ENCODE assay signal across 16 cellular contexts in genomic region chrX:133056341-133056740, GRCh38. TPM values are rescaled to one million over a fixed set of nuclear protein-coding genes. Genes with fewer than 3 reads are reported as not detected.
DNase-seq lines count a peak whose midpoint lies in the region; ATAC-seq and TF ChIP-seq lines count a peak whose summit lies in the region.
"Had no signal": no experiment of that assay in that cellular context is flagged by ENCODE, and none has a peak within 500 bp of the region (broad histone marks: within the 10 kb centered on the region; RNA-seq: fewer than 3 reads in every experiment).

No MANE protein-coding gene starts in this region.

- no peaks in the 10 kb centered on the region for H3K79me2 ChIP-seq in PC-9 (ENCODE audit: low read depth)

- ATAC-seq in mucosa of descending colon, result peak; percentile 76

- H3K4me1 ChIP-seq in PC-9 (replicated peaks; ENCODE audit: insufficient read depth) (peaks cover 51% of the 10 kb centered on the region), endodermal cell (ENCODE audit: control insufficient read depth, insufficient read depth, low read length) (no peaks in the 10 kb centered on the region), mucosa of descending colon (ENCODE audit: low read depth) (no peaks in the 10 kb centered on the region)

- peaks cover 13% of the 10 kb centered on the region for H3K9me3 Mint-ChIP-seq in endodermal cell

- H3F3A ChIP-seq in PC-9 (ENCODE audit: insufficient read depth, low read depth), result peaks cover 30% of the 10 kb centered on the region

- intact Hi-C loops in PC-9 (cut with micrococcal nuclease; ENCODE audit: unreplicated experiment), result no loop called here
- intact Hi-C loops in mucosa of descending colon (cut with DNase I, micrococcal nuclease), result no loop called here

- POLR2A ChIA-PET in PC-9 (lab: Charles Lee; ENCODE audit: unreplicated experiment), result interaction anchor here (0.6 kb wide), 1 partner anchor 173 kb away, joined by 4 read pairs; no protein-coding TSS in a partner anchor

- H3K9ac ChIP-seq in endodermal cell (ENCODE audit: extremely low read depth, low read length, poor library complexity, severe bottlenecking), result no peak overlapping the region

- no peak overlapping the region for H3K4me3 ChIP-seq in PC-9
- no peak overlapping the region for H3K4me3 ChIP-seq in endodermal cell (ENCODE audit: low read length)
- no peak overlapping the region for H3K4me3 ChIP-seq in mucosa of descending colon

- H3K36me3 ChIP-seq in PC-9 (ENCODE audit: low read depth) (no peaks in the 10 kb centered on the region), endodermal cell (ENCODE audit: control insufficient read depth, insufficient read depth, low read length) (no peaks in the 10 kb centered on the region), mucosa of descending colon (ENCODE audit: low read depth) (no peaks in the 10 kb centered on the region)

- H4K20me1 ChIP-seq in PC-9 (ENCODE audit: insufficient read depth), result no peaks in the 10 kb centered on the region

- DNase-seq in Daoy (ENCODE audit: low read depth) (peak; percentile 10), PC-9 (peak in 1 of 2 experiments; percentile 84), endodermal cell (no peak), mucosa of descending colon (no peak), inferior parietal cortex (ENCODE audit: extremely low spot score) (no peak), dermis blood vessel endothelial cell (no peak), NCI-H510A (lab: John Stamatoyannopoulos, UW) (no peak)
- DNase-seq: Caco-2, DMS79, HCEC 1CT, MV-4-11, NCI-H1417, NCI-H187 treated with DMSO at 0.1 percent for 48 hours, NCI-H69, RPMI8226 had no signal

- no peaks in the 10 kb centered on the region for H3K9me2 ChIP-seq in PC-9 (ENCODE audit: insufficient read depth)

- H3K36me3 Mint-ChIP-seq in endodermal cell (ENCODE audit: low read depth), result peaks cover 3% of the 10 kb centered on the region

- CTCF ChIA-PET in PC-9 (lab: Charles Lee), result no interaction called here

- H2AFZ ChIP-seq in PC-9, result no peak overlapping the region

- TF ChIP-seq CTCF in PC-9 (conservative IDR thresholded peaks at IDR 0.05), result no peak
- no peak for TF ChIP-seq CTCF in endodermal cell (conservative IDR thresholded peaks at IDR 0.05)
- TF ChIP-seq CTCF in mucosa of descending colon (IDR thresholded peaks at IDR 0.05), result no peak

- H3K4me3 Mint-ChIP-seq in endodermal cell, result no peak overlapping the region

- H3K27ac Mint-ChIP-seq in endodermal cell, result peak overlapping the region; percentile 20

- no TSS peak for BruUV-seq in PC-9 (replicated peaks; lab: Mats Ljungman, UMichigan)

- H3K27me3 Mint-ChIP-seq in endodermal cell (ENCODE audit: insufficient read depth), result no peaks in the 10 kb centered on the region

- H3K27me3 ChIP-seq in PC-9 (ENCODE audit: insufficient read depth, low read depth) (no peaks in the 10 kb centered on the region), endodermal cell (ENCODE audit: control insufficient read depth, insufficient read depth, low read length, poor library complexity, severe bottlenecking) (no peaks in the 10 kb centered on the region)

- peak overlapping the region; percentile 38 for H3K4me2 ChIP-seq in PC-9

- 90% methylated on average over 1 of the region's 1 CpG; no CpG with 5 or more reads in 1 of the 2 experiments for WGBS in endodermal cell (ENCODE audit: insufficient coverage in 1 of 2, insufficient read length in 1 of 2), 2 experiments

- peak overlapping the region; percentile 64 for H3K27ac ChIP-seq in PC-9
- H3K27ac ChIP-seq in endodermal cell (ENCODE audit: low read depth, low read length), result no peak overlapping the region

- peaks cover 9% of the 10 kb centered on the region; the same call in 1 of the 2 replicates for H3K9me3 ChIP-seq in PC-9 (ENCODE audit: insufficient read depth, low read depth)
- peaks cover 8% of the 10 kb centered on the region for H3K9me3 ChIP-seq in endodermal cell (ENCODE audit: control insufficient read depth, low read length)
- H3K9me3 ChIP-seq in mucosa of descending colon, result no peaks in the 10 kb centered on the region
- H3K9me3 ChIP-seq: Caco-2 had no signal

- peaks cover 21% of the 10 kb centered on the region for H3K4me1 Mint-ChIP-seq in endodermal cell

RNA-seq across cellular contexts. Expression of gene USP26, which starts 40.6 kb away (rescaled TPM):
- not detected in 2 replicates for total RNA-seq in Daoy (2014; rRNA removed; shearing (Covaris generic))
- total RNA-seq in PC-9 (2021) (not detected in 2 replicates), endodermal cell (not detected), mucosa of descending colon (not detected), dermis blood vessel endothelial cell (not detected in 2 replicates)
- not detected for polyA plus RNA-seq in endodermal cell (2013, experiment 1 of 2)
- not detected for polyA plus RNA-seq in endodermal cell (2013, experiment 2 of 2)
- total RNA-seq: Caco-2, SK-MEL-5 had no signal
